In genomic region chr1:14112613-14113012, GRCh38 we compare ENCODE assay signal across 21 cellular contexts.
"Had no signal": no experiment of that assay in that cellular context is flagged by ENCODE, and none has a peak within 500 bp of the region (broad histone marks: within the 10 kb centered on the region; RNA-seq: fewer than 3 reads in every experiment).

No MANE protein-coding gene starts in this region.

- H3K4me3 Mint-ChIP-seq: naive thymus-derived CD8-positive, alpha-beta T cell; neural crest cell; stimulated activated memory B cell treated with anti-CD40 and anti-IgM and Interleukin-4, amounts not matched to agents 10 μg/mL and 1 μg/mL and 100 μg/mL, for 72 hours; stimulated activated naive CD8-positive, alpha-beta T cell treated with anti-CD3 and anti-CD28 coated beads, Interleukin-15, Interleukin-2, amounts not matched to agents 100 ng/mL and 50 ng/mL, for 24 hours had no signal

- H3K9me3 Mint-ChIP-seq: stimulated activated memory B cell treated with anti-CD40 and anti-IgM and Interleukin-4, amounts not matched to agents 10 μg/mL and 1 μg/mL and 100 μg/mL, for 72 hours; stimulated activated naive CD8-positive, alpha-beta T cell treated with anti-CD3 and anti-CD28 coated beads, Interleukin-15, Interleukin-2, amounts not matched to agents 100 ng/mL and 50 ng/mL, for 24 hours had no signal

- DNase-seq: central memory CD4-positive, alpha-beta T cell; cortex of kidney; dorsolateral prefrontal cortex; effector CD8-positive, alpha-beta T cell; head of caudate nucleus; kidney; left cardiac atrium; left ventricle myocardium inferior; mesendoderm; naive thymus-derived CD8-positive, alpha-beta T cell; nucleus accumbens; ovary; stimulated activated CD4-positive, alpha-beta T cell treated with anti-CD3 and anti-CD28 coated beads, Interleukin-1b, Interleukin-23, amount 100 ng/mL, for 48 hours; stimulated activated CD4-positive, alpha-beta T cell treated with anti-CD3 and anti-CD28 coated beads, Interleukin-4, amount 100 ng/mL, for 24 hours; transverse colon had no signal

- H3K27ac Mint-ChIP-seq: stimulated activated memory B cell treated with anti-CD40 and anti-IgM and Interleukin-4, amounts not matched to agents 10 μg/mL and 1 μg/mL and 100 μg/mL, for 72 hours; stimulated activated naive CD8-positive, alpha-beta T cell treated with anti-CD3 and anti-CD28 coated beads, Interleukin-15, Interleukin-2, amounts not matched to agents 100 ng/mL and 50 ng/mL, for 24 hours had no signal

- H3K27ac ChIP-seq: hepatocyte, left ventricle myocardium inferior, ovary, thoracic aorta, transverse colon had no signal

- H3K36me3 ChIP-seq: left ventricle myocardium inferior, ovary, thoracic aorta, transverse colon had no signal

- ATAC-seq: naive thymus-derived CD8-positive, alpha-beta T cell; stimulated activated memory B cell treated with anti-CD40 and anti-IgM and Interleukin-4, amounts not matched to agents 10 μg/mL and 1 μg/mL and 100 μg/mL, for 72 hours had no signal

- H2AFZ ChIP-seq: hepatocyte had no signal

- H3K27me3 ChIP-seq: dorsolateral prefrontal cortex, hepatocyte, ovary, transverse colon had no signal

- H3K4me2 ChIP-seq: hepatocyte had no signal

- H3K9me3 ChIP-seq: left ventricle myocardium inferior, ovary, thoracic aorta, transverse colon had no signal

- H3K4me1 ChIP-seq: transverse colon had no signal

- H3K79me2 ChIP-seq: hepatocyte had no signal

- H3K4me3 ChIP-seq: dorsolateral prefrontal cortex, hepatocyte, left ventricle myocardium inferior, lung, ovary, thoracic aorta, transverse colon had no signal

- H3K36me3 Mint-ChIP-seq: naive thymus-derived CD8-positive, alpha-beta T cell; stimulated activated memory B cell treated with anti-CD40 and anti-IgM and Interleukin-4, amounts not matched to agents 10 μg/mL and 1 μg/mL and 100 μg/mL, for 72 hours had no signal

- H3K4me1 Mint-ChIP-seq: stimulated activated memory B cell treated with anti-CD40 and anti-IgM and Interleukin-4, amounts not matched to agents 10 μg/mL and 1 μg/mL and 100 μg/mL, for 72 hours had no signal
